In the genomic region with DNA sequence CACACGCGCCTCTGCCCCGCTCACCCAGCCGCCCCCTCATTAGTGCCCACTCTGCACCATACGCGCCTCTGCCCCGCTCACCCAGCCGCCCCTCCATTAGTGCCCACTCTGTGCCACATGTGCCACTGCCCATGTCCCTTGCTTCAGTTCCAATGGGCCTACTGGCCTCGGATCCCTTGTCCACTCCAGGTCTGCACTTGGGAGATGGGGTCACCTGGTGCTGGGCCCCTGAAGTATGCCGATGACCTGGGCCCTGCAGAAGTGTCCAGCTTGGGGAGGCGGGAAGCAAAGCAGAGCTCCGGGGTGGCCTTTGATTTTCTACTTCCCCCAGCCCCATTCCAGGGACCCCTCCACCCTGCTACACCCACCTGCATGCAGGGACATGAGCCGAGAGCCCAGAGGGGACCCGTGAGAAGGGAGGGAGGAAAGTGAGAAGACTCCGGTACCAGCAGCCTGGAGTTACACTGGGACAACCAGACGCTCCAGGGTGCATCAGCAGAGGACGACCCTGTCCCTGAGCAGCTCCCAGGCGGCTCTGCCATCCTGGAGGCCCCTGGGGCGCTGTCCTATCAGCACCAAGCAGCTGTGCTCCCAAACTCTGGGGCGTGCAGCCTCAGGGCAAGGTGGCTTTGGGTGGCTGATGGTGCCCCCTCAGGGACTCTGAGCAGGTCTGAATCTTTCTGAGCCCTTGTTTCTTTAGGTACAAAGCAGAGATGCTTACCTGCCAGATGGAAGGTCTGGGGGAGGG, we compare ENCODE assay signal across 19 cellular contexts.
"Had no signal": no experiment of that assay in that cellular context is flagged by ENCODE, and none has a peak within 500 bp of the region (broad histone marks: within the 10 kb centered on the region; RNA-seq: fewer than 3 reads in every experiment).

No MANE protein-coding gene starts in this region.

- H3K4me3 ChIP-seq: breast epithelium, heart right ventricle, skin epidermis, thyroid gland had no signal

- H3K27me3 ChIP-seq: breast epithelium, thyroid gland had no signal

- H3K27ac ChIP-seq: breast epithelium, epithelial cell of prostate, heart right ventricle, skin epidermis, thyroid gland had no signal

- ATAC-seq: activated T-helper 17 cell treated with anti-CD3 and anti-CD28 coated beads, Interleukin-2, amount 50 U/mL, for 72 hours; naive thymus-derived CD8-positive, alpha-beta T cell; stimulated activated naive B cell treated with anti-CD40 and anti-IgM and Interleukin-4, amounts not matched to agents 10 μg/mL and 1 μg/mL and 100 μg/mL, for 72 hours had no signal

- DNase-seq: activated CD4-positive, alpha-beta T cell treated with anti-CD3 and anti-CD28 coated beads, Interleukin-2, amount 10 ng/mL, durations not matched to agents 7 days and 5 days; activated CD8-positive, alpha-beta memory T cell treated with anti-CD3 and anti-CD28 coated beads for 24 hours; activated naive CD4-positive, alpha-beta T cell treated with Interleukin-2 at 50 U/mL for 16 hours; cerebellar nuclear complex; effector memory CD4-positive, alpha-beta T cell; heart right ventricle; kidney; mesenchymal stem cell; naive thymus-derived CD8-positive, alpha-beta T cell; occipital lobe; stimulated activated CD4-positive, alpha-beta T cell treated with anti-CD3 and anti-CD28 coated beads, Interleukin-15, amount 100 ng/mL, for 24 hours; stimulated activated CD4-positive, alpha-beta T cell treated with anti-CD3 and anti-CD28 coated beads, Interleukin-4, amount 100 ng/mL, for 1 hour; stimulated activated naive B cell treated with anti-CD40 and anti-IgM and Interleukin-4, amounts not matched to agents 10 μg/mL and 1 μg/mL and 100 μg/mL, for 72 hours; T-helper 2 cell; thyroid gland had no signal

- H3K36me3 ChIP-seq: breast epithelium, heart right ventricle, thyroid gland had no signal

- H3K4me1 ChIP-seq: breast epithelium had no signal

- H3K9me3 ChIP-seq: breast epithelium, heart right ventricle, thyroid gland had no signal
